ENCODE assay signal across 1 cellular context in genomic region chr9:134065720-134066419, GRCh38.
A peak's percentile ranks its signal among the peaks of the same experiment; 100 is the strongest.
TF ChIP-seq lines count a peak whose summit lies in the region.

No MANE protein-coding gene starts in this region.

TF ChIP-seq in HepG2, 621 proteins besides CTCF, POLR2A, EP300 and RAD21 (continued from another document and continues in another):
- TF ChIP-seq RNF219 (CRISPR knock-in tag; IDR thresholded peaks at IDR 0.05) (no peak), CENPX (CRISPR knock-in tag; IDR thresholded peaks at IDR 0.05) (no peak), MEF2D (CRISPR knock-in tag; IDR thresholded peaks at IDR 0.05) (0 out of 2 replicates have a peak, but pooled peaks have one; percentile 23), PBX2 (CRISPR knock-in tag; IDR thresholded peaks at IDR 0.05) (no peak), ELK4 (CRISPR knock-in tag; IDR thresholded peaks at IDR 0.05; ENCODE audit: borderline replicate concordance) (no peak), PATZ1 (CRISPR knock-in tag; IDR thresholded peaks at IDR 0.05) (peak; percentile 56), NR2C2 (CRISPR knock-in tag; IDR thresholded peaks at IDR 0.05; ENCODE audit: borderline replicate concordance) (0 out of 2 replicates have a peak, but pooled peaks have one; percentile 22), PHB2 (IDR thresholded peaks at IDR 0.05; ENCODE audit: partially characterized antibody) (no peak), SOX6 (IDR thresholded peaks at IDR 0.05) (no peak), SOX6 (CRISPR knock-in tag; IDR thresholded peaks at IDR 0.05) (peak; percentile 72), ZNF331 (CRISPR knock-in tag; IDR thresholded peaks at IDR 0.05) (peak; percentile 32; the same call in 1 of the 2 replicates), RFX5 (IDR thresholded peaks at IDR 0.05; ENCODE audit: low read depth, low read length) (no peak), ZNF12 (CRISPR knock-in tag; IDR thresholded peaks at IDR 0.05) (no peak), ZNF20 (CRISPR knock-in tag; IDR thresholded peaks at IDR 0.05) (no peak), KLF11 (CRISPR knock-in tag; IDR thresholded peaks at IDR 0.05) (no peak), HNRNPK (IDR thresholded peaks at IDR 0.05; ENCODE audit: low read depth, low read length, poor library complexity, severe bottlenecking) (no peak), ZNF282 (IDR thresholded peaks at IDR 0.05; ENCODE audit: partially characterized antibody) (no peak), NFIC (IDR thresholded peaks at IDR 0.05; ENCODE audit: low read length) (no peak), HNRNPL (IDR thresholded peaks at IDR 0.05; ENCODE audit: low read depth, low read length) (peak; percentile 70), ZNF564 (CRISPR knock-in tag; IDR thresholded peaks at IDR 0.05) (no peak), ELF1 (CRISPR knock-in tag; IDR thresholded peaks at IDR 0.05) (peak; percentile 54; the same call in 1 of the 2 replicates), SAFB2 (CRISPR knock-in tag; IDR thresholded peaks at IDR 0.05; ENCODE audit: borderline replicate concordance, low read depth) (0 out of 2 replicates have a peak, but pooled peaks have one; percentile 13), SAP130 (CRISPR knock-in tag; IDR thresholded peaks at IDR 0.05; ENCODE audit: low read depth) (peak; percentile 89), ZNF687 (CRISPR knock-in tag; IDR thresholded peaks at IDR 0.05) (peak; percentile 69), HNRNPUL1 (IDR thresholded peaks at IDR 0.05; ENCODE audit: low read depth, low read length) (no peak), CEBPG (CRISPR knock-in tag; IDR thresholded peaks at IDR 0.05) (no peak), ZEB1 (IDR thresholded peaks at IDR 0.05; ENCODE audit: insufficient replicate concordance, low read depth) (no peak), MAFF (IDR thresholded peaks at IDR 0.05; ENCODE audit: low read depth, low read length) (no peak), ZFY (CRISPR knock-in tag; IDR thresholded peaks at IDR 0.05) (peak; percentile 56; the same call in 1 of the 2 replicates), ZNF674 (CRISPR knock-in tag; IDR thresholded peaks at IDR 0.05; ENCODE audit: low read depth) (no peak), SMARCC2 (IDR thresholded peaks at IDR 0.05) (no peak), ZMYM4 (CRISPR knock-in tag; IDR thresholded peaks at IDR 0.05) (no peak), ZNF563 (CRISPR knock-in tag; IDR thresholded peaks at IDR 0.05) (0 out of 2 replicates have a peak, but pooled peaks have one; percentile 21), SP4 (CRISPR knock-in tag; IDR thresholded peaks at IDR 0.05) (no peak), ZNF264 (CRISPR knock-in tag; IDR thresholded peaks at IDR 0.05) (no peak), ZNF598 (CRISPR knock-in tag; IDR thresholded peaks at IDR 0.05; ENCODE audit: borderline replicate concordance) (no peak), PRPF4 (IDR thresholded peaks at IDR 0.05; ENCODE audit: low read depth, low read length, poor library complexity, severe bottlenecking) (no peak), ZNF317 (CRISPR knock-in tag; IDR thresholded peaks at IDR 0.05) (no peak), KDM5A (IDR thresholded peaks at IDR 0.05; ENCODE audit: borderline replicate concordance, low read length) (no peak), HOXA3 (CRISPR knock-in tag; IDR thresholded peaks at IDR 0.05) (peak; percentile 39; the same call in 1 of the 2 replicates), ZKSCAN8 (CRISPR knock-in tag; IDR thresholded peaks at IDR 0.05; ENCODE audit: borderline replicate concordance) (no peak), ZNF605 (CRISPR knock-in tag; IDR thresholded peaks at IDR 0.05) (no peak)
- TF ChIP-seq, protein P1, sequence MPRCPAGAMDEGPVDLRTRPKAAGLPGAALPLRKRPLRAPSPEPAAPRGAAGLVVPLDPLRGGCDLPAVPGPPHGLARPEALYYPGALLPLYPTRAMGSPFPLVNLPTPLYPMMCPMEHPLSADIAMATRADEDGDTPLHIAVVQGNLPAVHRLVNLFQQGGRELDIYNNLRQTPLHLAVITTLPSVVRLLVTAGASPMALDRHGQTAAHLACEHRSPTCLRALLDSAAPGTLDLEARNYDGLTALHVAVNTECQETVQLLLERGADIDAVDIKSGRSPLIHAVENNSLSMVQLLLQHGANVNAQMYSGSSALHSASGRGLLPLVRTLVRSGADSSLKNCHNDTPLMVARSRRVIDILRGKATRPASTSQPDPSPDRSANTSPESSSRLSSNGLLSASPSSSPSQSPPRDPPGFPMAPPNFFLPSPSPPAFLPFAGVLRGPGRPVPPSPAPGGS (CRISPR knock-in tag; IDR thresholded peaks at IDR 0.05) = no peak
- TF ChIP-seq, protein P2, sequence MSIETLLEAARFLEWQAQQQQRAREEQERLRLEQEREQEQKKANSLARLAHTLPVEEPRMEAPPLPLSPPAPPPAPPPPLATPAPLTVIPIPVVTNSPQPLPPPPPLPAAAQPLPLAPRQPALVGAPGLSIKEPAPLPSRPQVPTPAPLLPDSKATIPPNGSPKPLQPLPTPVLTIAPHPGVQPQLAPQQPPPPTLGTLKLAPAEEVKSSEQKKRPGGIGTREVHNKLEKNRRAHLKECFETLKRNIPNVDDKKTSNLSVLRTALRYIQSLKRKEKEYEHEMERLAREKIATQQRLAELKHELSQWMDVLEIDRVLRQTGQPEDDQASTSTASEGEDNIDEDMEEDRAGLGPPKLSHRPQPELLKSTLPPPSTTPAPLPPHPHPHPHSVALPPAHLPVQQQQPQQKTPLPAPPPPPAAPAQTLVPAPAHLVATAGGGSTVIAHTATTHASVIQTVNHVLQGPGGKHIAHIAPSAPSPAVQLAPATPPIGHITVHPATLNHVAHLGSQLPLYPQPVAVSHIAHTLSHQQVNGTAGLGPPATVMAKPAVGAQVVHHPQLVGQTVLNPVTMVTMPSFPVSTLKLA (IDR thresholded peaks at IDR 0.05) = no peak
- TF ChIP-seq, protein P3, sequence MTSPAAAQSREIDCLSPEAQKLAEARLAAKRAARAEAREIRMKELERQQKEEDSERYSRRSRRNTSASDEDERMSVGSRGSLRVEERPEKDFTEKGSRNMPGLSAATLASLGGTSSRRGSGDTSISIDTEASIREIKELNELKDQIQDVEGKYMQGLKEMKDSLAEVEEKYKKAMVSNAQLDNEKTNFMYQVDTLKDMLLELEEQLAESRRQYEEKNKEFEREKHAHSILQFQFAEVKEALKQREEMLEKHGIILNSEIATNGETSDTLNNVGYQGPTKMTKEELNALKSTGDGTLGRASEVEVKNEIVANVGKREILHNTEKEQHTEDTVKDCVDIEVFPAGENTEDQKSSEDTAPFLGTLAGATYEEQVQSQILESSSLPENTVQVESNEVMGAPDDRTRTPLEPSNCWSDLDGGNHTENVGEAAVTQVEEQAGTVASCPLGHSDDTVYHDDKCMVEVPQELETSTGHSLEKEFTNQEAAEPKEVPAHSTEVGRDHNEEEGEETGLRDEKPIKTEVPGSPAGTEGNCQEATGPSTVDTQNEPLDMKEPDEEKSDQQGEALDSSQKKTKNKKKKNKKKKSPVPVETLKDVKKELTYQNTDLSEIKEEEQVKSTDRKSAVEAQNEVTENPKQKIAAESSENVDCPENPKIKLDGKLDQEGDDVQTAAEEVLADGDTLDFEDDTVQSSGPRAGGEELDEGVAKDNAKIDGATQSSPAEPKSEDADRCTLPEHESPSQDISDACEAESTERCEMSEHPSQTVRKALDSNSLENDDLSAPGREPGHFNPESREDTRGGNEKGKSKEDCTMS (CRISPR knock-in tag; conservative IDR thresholded peaks at IDR 0.05) = no peak
- TF ChIP-seq, protein P4, sequence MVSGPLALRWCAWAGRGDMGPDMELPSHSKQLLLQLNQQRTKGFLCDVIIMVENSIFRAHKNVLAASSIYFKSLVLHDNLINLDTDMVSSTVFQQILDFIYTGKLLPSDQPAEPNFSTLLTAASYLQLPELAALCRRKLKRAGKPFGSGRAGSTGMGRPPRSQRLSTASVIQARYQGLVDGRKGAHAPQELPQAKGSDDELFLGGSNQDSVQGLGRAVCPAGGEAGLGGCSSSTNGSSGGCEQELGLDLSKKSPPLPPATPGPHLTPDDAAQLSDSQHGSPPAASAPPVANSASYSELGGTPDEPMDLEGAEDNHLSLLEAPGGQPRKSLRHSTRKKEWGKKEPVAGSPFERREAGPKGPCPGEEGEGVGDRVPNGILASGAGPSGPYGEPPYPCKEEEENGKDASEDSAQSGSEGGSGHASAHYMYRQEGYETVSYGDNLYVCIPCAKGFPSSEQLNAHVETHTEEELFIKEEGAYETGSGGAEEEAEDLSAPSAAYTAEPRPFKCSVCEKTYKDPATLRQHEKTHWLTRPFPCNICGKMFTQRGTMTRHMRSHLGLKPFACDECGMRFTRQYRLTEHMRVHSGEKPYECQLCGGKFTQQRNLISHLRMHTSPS (CRISPR knock-in tag; IDR thresholded peaks at IDR 0.05; ENCODE audit: low read depth) = peak; percentile 83
- TF ChIP-seq, protein P5, sequence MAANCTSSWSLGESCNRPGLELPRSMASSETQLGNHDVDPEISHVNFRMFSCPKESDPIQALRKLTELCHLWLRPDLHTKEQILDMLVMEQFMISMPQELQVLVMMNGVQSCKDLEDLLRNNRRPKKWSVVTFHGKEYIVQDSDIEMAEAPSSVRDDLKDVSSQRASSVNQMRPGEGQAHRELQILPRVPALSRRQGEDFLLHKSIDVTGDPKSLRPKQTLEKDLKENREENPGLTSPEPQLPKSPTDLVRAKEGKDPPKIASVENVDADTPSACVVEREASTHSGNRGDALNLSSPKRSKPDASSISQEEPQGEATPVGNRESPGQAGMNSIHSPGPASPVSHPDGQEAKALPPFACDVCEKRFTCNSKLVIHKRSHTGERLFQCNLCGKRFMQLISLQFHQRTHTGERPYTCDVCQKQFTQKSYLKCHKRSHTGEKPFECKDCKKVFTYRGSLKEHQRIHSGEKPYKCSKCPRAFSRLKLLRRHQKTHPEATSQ (CRISPR knock-in tag; IDR thresholded peaks at IDR 0.05; ENCODE audit: borderline replicate concordance) = no peak
